In the genomic region with DNA sequence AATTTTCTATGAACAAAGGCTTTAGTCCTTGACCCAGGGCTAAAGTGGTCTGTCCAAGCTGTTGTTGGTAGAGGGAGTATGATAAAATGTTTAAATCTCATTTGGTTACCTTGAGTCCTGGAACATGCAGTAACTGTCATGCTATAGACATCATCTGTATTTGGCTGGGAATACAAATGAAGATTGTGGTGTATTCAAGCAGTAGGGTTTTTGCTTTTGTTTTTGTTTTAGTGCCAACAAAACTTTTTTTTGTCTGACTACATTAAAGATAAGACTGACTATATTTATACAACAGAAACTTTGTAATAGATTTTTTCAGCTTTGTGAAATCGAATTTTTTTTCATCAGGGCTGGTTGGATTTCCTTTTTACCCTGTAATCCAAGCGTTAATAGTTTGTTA, we compare ENCODE assay signal across 6 cellular contexts.
"Had no signal": no experiment of that assay in that cellular context is flagged by ENCODE, and none has a peak within 500 bp of the region (broad histone marks: within the 10 kb centered on the region; RNA-seq: fewer than 3 reads in every experiment).

No MANE protein-coding gene starts in this region.

- H3K4me3 ChIP-seq: K562 had no signal

- H3K27ac ChIP-seq: HL-60, KMS-11 had no signal

- H3K4me3 Mint-ChIP-seq: IgD-negative memory B cell had no signal

- H3K9ac ChIP-seq: KMS-11 had no signal

- H3K27me3 Mint-ChIP-seq: IgD-negative memory B cell had no signal

- ATAC-seq: HepG2, K562 had no signal

- H3K36me3 Mint-ChIP-seq: IgD-negative memory B cell had no signal

- H3K4me2 ChIP-seq: KMS-11 had no signal

- H3K27ac Mint-ChIP-seq: IgD-negative memory B cell had no signal

- H3K9me3 Mint-ChIP-seq: IgD-negative memory B cell had no signal

- DNase-seq: KG1 had no signal
